8 cellular contexts compared by ENCODE assay signal in genomic region chr16:73047536-73048291, GRCh38. TPM values are rescaled to one million over a fixed set of nuclear protein-coding genes. Genes with fewer than 3 reads are reported as not detected.
DNase-seq lines count a peak whose midpoint lies in the region; ATAC-seq and TF ChIP-seq lines count a peak whose summit lies in the region.

A gene with protein sequence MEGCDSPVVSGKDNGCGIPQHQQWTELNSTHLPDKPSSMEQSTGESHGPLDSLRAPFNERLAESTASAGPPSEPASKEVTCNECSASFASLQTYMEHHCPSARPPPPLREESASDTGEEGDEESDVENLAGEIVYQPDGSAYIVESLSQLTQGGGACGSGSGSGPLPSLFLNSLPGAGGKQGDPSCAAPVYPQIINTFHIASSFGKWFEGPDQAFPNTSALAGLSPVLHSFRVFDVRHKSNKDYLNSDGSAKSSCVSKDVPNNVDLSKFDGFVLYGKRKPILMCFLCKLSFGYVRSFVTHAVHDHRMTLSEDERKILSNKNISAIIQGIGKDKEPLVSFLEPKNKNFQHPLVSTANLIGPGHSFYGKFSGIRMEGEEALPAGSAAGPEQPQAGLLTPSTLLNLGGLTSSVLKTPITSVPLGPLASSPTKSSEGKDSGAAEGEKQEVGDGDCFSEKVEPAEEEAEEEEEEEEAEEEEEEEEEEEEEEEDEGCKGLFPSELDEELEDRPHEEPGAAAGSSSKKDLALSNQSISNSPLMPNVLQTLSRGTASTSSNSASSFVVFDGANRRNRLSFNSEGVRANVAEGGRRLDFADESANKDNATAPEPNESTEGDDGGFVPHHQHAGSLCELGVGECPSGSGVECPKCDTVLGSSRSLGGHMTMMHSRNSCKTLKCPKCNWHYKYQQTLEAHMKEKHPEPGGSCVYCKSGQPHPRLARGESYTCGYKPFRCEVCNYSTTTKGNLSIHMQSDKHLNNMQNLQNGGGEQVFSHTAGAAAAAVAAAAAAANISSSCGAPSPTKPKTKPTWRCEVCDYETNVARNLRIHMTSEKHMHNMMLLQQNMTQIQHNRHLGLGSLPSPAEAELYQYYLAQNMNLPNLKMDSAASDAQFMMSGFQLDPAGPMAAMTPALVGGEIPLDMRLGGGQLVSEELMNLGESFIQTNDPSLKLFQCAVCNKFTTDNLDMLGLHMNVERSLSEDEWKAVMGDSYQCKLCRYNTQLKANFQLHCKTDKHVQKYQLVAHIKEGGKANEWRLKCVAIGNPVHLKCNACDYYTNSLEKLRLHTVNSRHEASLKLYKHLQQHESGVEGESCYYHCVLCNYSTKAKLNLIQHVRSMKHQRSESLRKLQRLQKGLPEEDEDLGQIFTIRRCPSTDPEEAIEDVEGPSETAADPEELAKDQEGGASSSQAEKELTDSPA (N-terminal part only) (minus strand): TSS chr16:73048128. CDS start chr16:72960145, 87,983 bp downstream.

- in situ Hi-C loops in gastrocnemius medialis (cut with MboI; ENCODE audit: low sequenced_read_pairs in 4 of 4), result no loop called here

- peaks cover 36% of the 10 kb centered on the region for H3K4me1 Mint-ChIP-seq in CD14-positive monocyte

- ATAC-seq in GM18867 (IDR thresholded peaks at IDR 0.05; ENCODE audit: unreplicated experiment), result peak; percentile 78
- peak; percentile 76 for ATAC-seq in HG03045 (IDR thresholded peaks at IDR 0.05; ENCODE audit: unreplicated experiment)
- peak; percentile 54 to 56 for ATAC-seq in gastrocnemius medialis

- peak within 1 kb of the TSS; percentile 82 to 89 for H3K4me3 Mint-ChIP-seq in CD14-positive monocyte

- DNase-seq in CD14-positive monocyte (ENCODE audit: low spot score) (peak; percentile 84), NT2/D1 (ENCODE audit: low read depth, low spot score) (no peak), astrocyte of the hippocampus (ENCODE audit: low read depth, low spot score) (peak; percentile 87), gastrocnemius medialis (peak; percentile 81 to 90), HuH-7 (ENCODE audit: low spot score) (no peak)

- intact Hi-C loops in CD14-positive monocyte (cut with micrococcal nuclease) (loop anchor here (5.0 to 10.0 kb wide), 3 partner anchors 70 to 213 kb away; no protein-coding TSS in a partner anchor), gastrocnemius medialis (cut with DNase I; ENCODE audit: low total_unique reads) (loop anchor here (1.0 to 2.0 kb wide), 3 partner anchors 62 to 215 kb away; no protein-coding TSS in a partner anchor)

- peak within 1 kb of the TSS; percentile 73 to 93 (median 88) for H3K27ac Mint-ChIP-seq in CD14-positive monocyte

- H3K4me3 ChIP-seq in NT2/D1 (ENCODE audit: insufficient read length, low read depth) (peak within 1 kb of the TSS; percentile 36), iPS-18a (ENCODE audit: low read length) (peak within 1 kb of the TSS; percentile 42), gastrocnemius medialis (peak within 1 kb of the TSS; percentile 85 to 97 (median 89))

- peak; percentile 78 to 91 for TF ChIP-seq POLR2A in gastrocnemius medialis (IDR thresholded peaks at IDR 0.05)

- H3K9ac ChIP-seq in NT2/D1 (ENCODE audit: insufficient read length, low read depth) (peak within 1 kb of the TSS; percentile 43), iPS-18a (ENCODE audit: low read length) (no peak within 1 kb of the TSS)

- H3K36me3 ChIP-seq in NT2/D1 (ENCODE audit: insufficient read depth, insufficient read length, low read length) (no peaks in the 10 kb centered on the region), iPS-18a (ENCODE audit: control insufficient read depth, low read depth, low read length) (no peaks in the 10 kb centered on the region), gastrocnemius medialis (no peaks in the 10 kb centered on the region)

- peaks cover 0 to 2% (median 0%) of the 10 kb centered on the region in 7 donors for H3K9me3 Mint-ChIP-seq in CD14-positive monocyte

- H3K36me3 Mint-ChIP-seq in CD14-positive monocyte, result peaks cover 0 to 7% of the 10 kb centered on the region in 2 donors

- TF ChIP-seq CTCF in CD14-positive monocyte (IDR thresholded peaks at IDR 0.05), result no peak
- peak in 2 of 5 experiments; percentile 2 to 33 for TF ChIP-seq CTCF in gastrocnemius medialis (IDR thresholded peaks at IDR 0.05 in 4 of 5, conservative IDR thresholded peaks at IDR 0.05 in 1 of 5)

- H3K27me3 ChIP-seq in NT2/D1 (ENCODE audit: insufficient read depth, insufficient read length) (peaks cover 96% of the 10 kb centered on the region), iPS-18a (ENCODE audit: control insufficient read depth, insufficient read depth, low read length) (peaks cover 96% of the 10 kb centered on the region), gastrocnemius medialis (no peaks in the 10 kb centered on the region)

- H3K9me3 ChIP-seq in NT2/D1 (ENCODE audit: insufficient read depth, low read length) (no peaks in the 10 kb centered on the region), iPS-18a (ENCODE audit: control insufficient read depth, low read depth, low read length) (no peaks in the 10 kb centered on the region), gastrocnemius medialis (no peaks in the 10 kb centered on the region)

- peaks cover 5 to 11% (median 6%) of the 10 kb centered on the region in 3 donors for H3K27me3 Mint-ChIP-seq in CD14-positive monocyte (ENCODE audit: low read depth in 3 of 3)

- H3K27ac ChIP-seq in iPS-18a (ENCODE audit: low read length) (no peak within 1 kb of the TSS), gastrocnemius medialis (peak within 1 kb of the TSS; percentile 95 to 99 (median 99))

- H3K4me1 ChIP-seq in NT2/D1 (ENCODE audit: insufficient read depth, insufficient read length) (peaks cover 4% of the 10 kb centered on the region), iPS-18a (ENCODE audit: control insufficient read depth, low read depth, low read length) (peaks cover 26% of the 10 kb centered on the region), gastrocnemius medialis (peaks cover 86 to 89% of the 10 kb centered on the region in 2 donors)

RNA-seq across cellular contexts. Expression of the gene that starts here (rescaled TPM):
- under 1 TPM; 0.42 to 0.43 TPM for polyA plus RNA-seq in CD14-positive monocyte
- total RNA-seq in gastrocnemius medialis, result 10 to 100 TPM; 14.0 to 28.5 (median 27.3) TPM

Comparison
In these comparisons a context has a peak if more than half of its experiments do, and no peak if none do; other contexts are left out.
1. Peak in DNase-seq in CD14-positive monocyte; RNA of the gene not detected or under 1 TPM.
2. DNase-seq: peak in astrocyte of the hippocampus (single experiment) and gastrocnemius medialis (2 of 2); none in NT2/D1 (single experiment) and HuH-7 (single experiment).
3. H3K4me3 ChIP-seq: peak in every context shown above with its lines; median percentile 89 in gastrocnemius medialis; 42 in iPS-18a; 36 in NT2/D1.
4. Peak in every context shown above with its lines, with median percentiles within 50 percentile points of each other: ATAC-seq.